Comparison of ENCODE assay signal across 9 cellular contexts in genomic region chr9:37650299-37650872, GRCh38. TPM values are rescaled to one million over a fixed set of nuclear protein-coding genes. Genes with fewer than 3 reads are reported as not detected.
DNase-seq lines count a peak whose midpoint lies in the region; ATAC-seq and TF ChIP-seq lines count a peak whose summit lies in the region.
"Had no signal": no experiment of that assay in that cellular context is flagged by ENCODE, and none has a peak within 500 bp of the region (broad histone marks: within the 10 kb centered on the region; RNA-seq: fewer than 3 reads in every experiment).

No MANE protein-coding gene starts in this region.

- H3K9ac ChIP-seq in HUES64 (ENCODE audit: low read depth, low read length) (no peak overlapping the region; the same call in 1 of the 2 replicates), colonic mucosa (ENCODE audit: low read depth in 2 of 2, low read length in 2 of 2) (no peak overlapping the region), Karpas-422 (ENCODE audit: low read length) (no peak overlapping the region)

- H4K20me1 ChIP-seq in Karpas-422 (ENCODE audit: insufficient read depth, low read depth, low read length) = no peaks in the 10 kb centered on the region

- TF ChIP-seq POLR2A in ovary (IDR thresholded peaks at IDR 0.05) (no peak), tibial nerve (IDR thresholded peaks at IDR 0.05) (no peak)

- peak overlapping the region; percentile 47 to 75 for H3K4me3 Mint-ChIP-seq in CD14-positive monocyte

- H2AFZ ChIP-seq in Karpas-422 (ENCODE audit: low read length) = no peak overlapping the region

- H3K27me3 Mint-ChIP-seq in CD14-positive monocyte (ENCODE audit: low read depth in 3 of 3) = peaks cover 60 to 70% (median 64%) of the 10 kb centered on the region in 3 donors

- H3K4me3 ChIP-seq in HUES64 (ENCODE audit: low read length) (peak overlapping the region; percentile 78), colonic mucosa (peak overlapping the region; percentile 15), ovary (peak overlapping the region; percentile 39), Karpas-422 (ENCODE audit: low read length) (no peak overlapping the region), tibial nerve (peak overlapping the region in 2 of 4 donors; percentile 29 to 65)

- no peaks in the 10 kb centered on the region for H3K79me2 ChIP-seq in Karpas-422 (ENCODE audit: low read length)

- peaks cover 20% of the 10 kb centered on the region for H3K4me1 Mint-ChIP-seq in CD14-positive monocyte

- H3K36me3 ChIP-seq in HUES64 (ENCODE audit: insufficient read depth, low read length) (no peaks in the 10 kb centered on the region), colonic mucosa (no peaks in the 10 kb centered on the region), ovary (no peaks in the 10 kb centered on the region), Karpas-422 (ENCODE audit: insufficient read depth, low read length) (no peaks in the 10 kb centered on the region), tibial nerve (no peaks in the 10 kb centered on the region)

- intact Hi-C loops in CD14-positive monocyte (cut with micrococcal nuclease) = no loop called here
- intact Hi-C loops in colonic mucosa (cut with DNase I) = no loop called here
- intact Hi-C loops in ovary (cut with DNase I) = no loop called here

- ATAC-seq in GM18870 (IDR thresholded peaks at IDR 0.05; ENCODE audit: unreplicated experiment) = no peak
- no peak for ATAC-seq in HG03159 (IDR thresholded peaks at IDR 0.05; ENCODE audit: unreplicated experiment)

- H3K9me2 ChIP-seq in Karpas-422 (replicated peaks; ENCODE audit: insufficient read depth, low read length) = no peaks in the 10 kb centered on the region

- no peak overlapping the region for H3K27ac Mint-ChIP-seq in CD14-positive monocyte

- 16% methylated on average over 41 of the region's 45 CpGs for WGBS in HUES64
- 10 to 25% (median 13%) methylated on average over 26 to 42 of the region's 45 CpGs for WGBS in ovary, 3 donors
- 26 to 32% methylated on average over 12 to 15 of the region's 45 CpGs for WGBS in tibial nerve, 2 donors

- DNase-seq in CD14-positive monocyte (ENCODE audit: low spot score) (no peak), colonic mucosa (no peak), ovary (no peak), Karpas-422 (no peak), tibial nerve (ENCODE audit: low spot score in 2 of 2) (no peak)
- DNase-seq: DND-41 had no signal

- H3K9me3 ChIP-seq in HUES64 (ENCODE audit: insufficient read depth, low read depth, low read length) = no peaks in the 10 kb centered on the region
- no peaks in the 10 kb centered on the region for H3K9me3 ChIP-seq in colonic mucosa
- H3K9me3 ChIP-seq in ovary = no peaks in the 10 kb centered on the region
- no peaks in the 10 kb centered on the region for H3K9me3 ChIP-seq in Karpas-422 (ENCODE audit: low read length)
- H3K9me3 ChIP-seq in tibial nerve = no peaks in the 10 kb centered on the region

- H3K4me1 ChIP-seq in HUES64 (ENCODE audit: insufficient read depth, low read length) (0 out of 2 replicates have a peak, but pooled peaks cover 3% of the 10 kb centered on the region), colonic mucosa (peaks cover 5% of the 10 kb centered on the region), ovary (ENCODE audit: insufficient read depth) (peaks cover 7% of the 10 kb centered on the region), Karpas-422 (ENCODE audit: low read length) (peaks cover 3% of the 10 kb centered on the region; the same call in 1 of the 2 replicates), tibial nerve (peaks cover 0 to 16% (median 6%) of the 10 kb centered on the region in 4 donors)

- TF ChIP-seq EP300 in ovary (IDR thresholded peaks at IDR 0.05) (no peak), tibial nerve (IDR thresholded peaks at IDR 0.05) (no peak)

- peaks cover 0 to 8% (median 3%) of the 10 kb centered on the region in 7 donors for H3K9me3 Mint-ChIP-seq in CD14-positive monocyte

- H3K27me3 ChIP-seq in HUES64 (ENCODE audit: insufficient read depth, low read length) = peaks cover 93% of the 10 kb centered on the region
- H3K27me3 ChIP-seq in colonic mucosa = peaks cover 20% of the 10 kb centered on the region
- H3K27me3 ChIP-seq in ovary = no peaks in the 10 kb centered on the region
- H3K27me3 ChIP-seq in Karpas-422 (ENCODE audit: low read length) = no peaks in the 10 kb centered on the region
- H3K27me3 ChIP-seq in tibial nerve = peaks cover 0 to 35% of the 10 kb centered on the region in 2 donors

- TF ChIP-seq CTCF in CD14-positive monocyte (IDR thresholded peaks at IDR 0.05) (no peak), colonic mucosa (IDR thresholded peaks at IDR 0.05) (no peak), ovary (IDR thresholded peaks at IDR 0.05) (no peak), tibial nerve (IDR thresholded peaks at IDR 0.05) (peak in 1 of 5 experiments; percentile 9)

- peaks cover 3 to 4% of the 10 kb centered on the region in 2 donors for H3K36me3 Mint-ChIP-seq in CD14-positive monocyte

- H3K27ac ChIP-seq in HUES64 (ENCODE audit: low read depth, low read length) = no peak overlapping the region
- H3K27ac ChIP-seq in colonic mucosa = no peak overlapping the region
- no peak overlapping the region for H3K27ac ChIP-seq in ovary
- no peak overlapping the region for H3K27ac ChIP-seq in Karpas-422 (ENCODE audit: low read length)
- H3K27ac ChIP-seq in tibial nerve = no peak overlapping the region

- no peak overlapping the region for H3K4me2 ChIP-seq in Karpas-422 (ENCODE audit: low read depth, low read length, poor library complexity, severe bottlenecking)

RNA-seq across cellular contexts. Expression of gene FRMPD1, which starts 0.4 kb away (rescaled TPM):
- polyA plus RNA-seq in CD14-positive monocyte (not detected), ovary (under 1 TPM; 0.01 to 0.27 TPM)
- polyA plus RNA-seq in HUES64 (2013, experiment 1 of 2) = 0.10 TPM
- 0.06 TPM for polyA plus RNA-seq in HUES64 (2013, experiment 2 of 2)
- total RNA-seq in colonic mucosa (under 1 TPM; 0.08 to 0.35 TPM), ovary (under 1 TPM in 3 of 7 donors, not detected in 4; 0.17 to 0.46 (median 0.26) TPM), tibial nerve (1 to 10 TPM in 1 of 4 donors, under 1 TPM in 2, not detected in 1; 0.30 to 1.6 (median 0.42) TPM)
- 0.07 TPM in 1 of 2 replicates, not detected in the other for total RNA-seq in Karpas-422 (2014; rRNA removed; shearing (Covaris generic); ENCODE audit: low replicate concordance)

RNA-seq across cellular contexts. Expression of gene TOMM5, which starts 58.0 kb away (rescaled TPM):
- polyA plus RNA-seq in CD14-positive monocyte = 100 to 1,000 TPM; 112 to 117 TPM
- 199 TPM for polyA plus RNA-seq in HUES64 (2013, experiment 1 of 2)
- 194 TPM for polyA plus RNA-seq in HUES64 (2013, experiment 2 of 2)
- total RNA-seq in colonic mucosa = 100 to 1,000 TPM in 1 of 2 donors, 10 to 100 TPM in 1; 59.9 to 112 TPM
- total RNA-seq in ovary = 100 to 1,000 TPM in 1 of 7 donors, 10 to 100 TPM in 6; 47.5 to 106 (median 58.2) TPM
- 10 to 100 TPM; 81.1 to 85.7 TPM for polyA plus RNA-seq in ovary
- 262 and 265 TPM in 2 replicates for total RNA-seq in Karpas-422 (2014; rRNA removed; shearing (Covaris generic); ENCODE audit: low replicate concordance)
- 10 to 100 TPM; 21.0 to 81.1 (median 63.7) TPM for total RNA-seq in tibial nerve
